In genomic region chr4:76365636-76366035, GRCh38 we compare ENCODE assay signal across 17 cellular contexts. TPM values are rescaled to one million over a fixed set of nuclear protein-coding genes. Genes with fewer than 3 reads are reported as not detected.
"Had no signal": no experiment of that assay in that cellular context is flagged by ENCODE, and none has a peak within 500 bp of the region (broad histone marks: within the 10 kb centered on the region; RNA-seq: fewer than 3 reads in every experiment).

No MANE protein-coding gene starts in this region.

- DNase-seq: activated CD4-positive, alpha-beta memory T cell treated with anti-CD3 and anti-CD28 coated beads for 36 hours; activated effector memory CD4-positive, alpha-beta T cell treated with Interleukin-2 at 50 U/mL for 16 hours; activated naive CD4-positive, alpha-beta T cell treated with anti-CD3 and anti-CD28 coated beads, Interleukin-2, amount 50 U/mL, for 16 hours; activated T-cell treated with anti-CD3 and anti-CD28 coated beads, Interleukin-2, amount 50 U/mL, for 4 hours; body of pancreas; cerebellar nuclear complex; effector memory CD4-positive, alpha-beta T cell; left ventricle myocardium inferior; mesenchymal stem cell; naive thymus-derived CD8-positive, alpha-beta T cell; stimulated activated CD4-positive, alpha-beta T cell treated with anti-CD3 and anti-CD28 coated beads, Interleukin-1b, Interleukin-23, amount 100 ng/mL, for 48 hours; T-helper 1 cell; T1000 had no signal

- ATAC-seq: activated T-cell treated with anti-CD3 and anti-CD28 coated beads, Interleukin-2, amount 50 U/mL, for 4 hours; body of pancreas; naive thymus-derived CD8-positive, alpha-beta T cell had no signal

- H3K4me3 Mint-ChIP-seq: activated CD4-positive, alpha-beta memory T cell treated with anti-CD3 and anti-CD28 coated beads for 36 hours; activated T-cell treated with anti-CD3 and anti-CD28 coated beads, Interleukin-2, amount 50 U/mL, for 4 hours; dendritic cell treated with granulocyte-macrophage colony-stimulating factor and Interleukin-4, amounts not matched to agents 40 ng/mL and 50 ng/mL, for 4 days; naive thymus-derived CD8-positive, alpha-beta T cell had no signal

- H3K36me3 ChIP-seq: left ventricle myocardium inferior, neutrophil had no signal

- H3K27ac ChIP-seq: body of pancreas, epithelial cell of prostate, left ventricle myocardium inferior, neutrophil, VCaP had no signal

- H3K27me3 ChIP-seq: body of pancreas, neutrophil had no signal

- H3K4me3 ChIP-seq: body of pancreas, left ventricle myocardium inferior had no signal

- H3K27ac Mint-ChIP-seq: activated CD4-positive, alpha-beta memory T cell treated with anti-CD3 and anti-CD28 coated beads for 36 hours; dendritic cell treated with granulocyte-macrophage colony-stimulating factor and Interleukin-4, amounts not matched to agents 40 ng/mL and 50 ng/mL, for 4 days; naive thymus-derived CD8-positive, alpha-beta T cell had no signal

- H3K9me3 ChIP-seq: body of pancreas, neutrophil had no signal

- H3K4me1 ChIP-seq: left ventricle myocardium inferior had no signal

- H3K4me1 Mint-ChIP-seq: naive thymus-derived CD8-positive, alpha-beta T cell had no signal

RNA-seq across cellular contexts. Expression of gene CCDC158, which starts 55.3 kb away (rescaled TPM):
- total RNA-seq: activated CD4-positive, alpha-beta memory T cell treated with anti-CD3 and anti-CD28 coated beads for 36 hours; activated T-cell treated with anti-CD3 and anti-CD28 coated beads, Interleukin-2, amount 50 U/mL, for 4 hours; naive thymus-derived CD8-positive, alpha-beta T cell had no signal
- polyA plus RNA-seq: naive thymus-derived CD8-positive, alpha-beta T cell had no signal
